Comparison of ENCODE assay signal across 22 cellular contexts in genomic region chr10:11379771-11380170, GRCh38.
"Had no signal": no experiment of that assay in that cellular context is flagged by ENCODE, and none has a peak within 500 bp of the region (broad histone marks: within the 10 kb centered on the region; RNA-seq: fewer than 3 reads in every experiment).

No MANE protein-coding gene starts in this region.

- H3K36me3 ChIP-seq: adrenal gland, esophagus squamous epithelium, lower lobe of right lung, neural progenitor cell, pancreas, transverse colon, vagina had no signal

- ATAC-seq: activated T-cell treated with anti-CD3 and anti-CD28 coated beads, Interleukin-2, amount 50 U/mL, for 4 hours; lower lobe of right lung; pancreas had no signal

- H3K27me3 ChIP-seq: adrenal gland, esophagus squamous epithelium, neural progenitor cell, pancreas, transverse colon, vagina had no signal

- H3K4me3 ChIP-seq: adrenal gland, esophagus squamous epithelium, lower lobe of right lung, neural progenitor cell, pancreas, transverse colon, vagina had no signal

- H3K4me1 ChIP-seq: adrenal gland, esophagus squamous epithelium, lower lobe of right lung, neural progenitor cell, pancreas, transverse colon, vagina had no signal

- DNase-seq: activated CD4-positive, alpha-beta memory T cell treated with anti-CD3 and anti-CD28 coated beads, Interleukin-2, amount 10 ng/mL, durations not matched to agents 7 days and 5 days; activated CD4-positive, alpha-beta T cell treated with anti-CD3 and anti-CD28 coated beads for 4 hours; activated effector memory CD4-positive, alpha-beta T cell treated with anti-CD3 and anti-CD28 coated beads, Interleukin-2, amount 50 U/mL, for 16 hours; activated T-cell treated with anti-CD3 and anti-CD28 coated beads, Interleukin-2, amount 50 U/mL, for 4 hours; adrenal gland; central memory CD4-positive, alpha-beta T cell; cortex of kidney; effector CD8-positive, alpha-beta T cell; esophagus squamous epithelium; glutamatergic neuron; lower lobe of right lung; midbrain; pancreas; retina; small intestine; stimulated activated CD4-positive, alpha-beta T cell treated with anti-CD3 and anti-CD28 coated beads, Interleukin-4, amount 100 ng/mL, for 4 hours; stimulated activated CD8-positive, alpha-beta memory T cell treated with anti-CD3 and anti-CD28 coated beads, Interleukin-4, amount 100 ng/mL, for 48 hours; stimulated activated naive CD4-positive, alpha-beta T cell treated with Interleukin-2 at 50 U/mL for 16 hours; T-helper 2 cell; transverse colon had no signal

- H2AFZ ChIP-seq: neural progenitor cell had no signal

- H3K9me3 ChIP-seq: adrenal gland, esophagus squamous epithelium, lower lobe of right lung, pancreas, transverse colon, vagina had no signal

- H3K27ac ChIP-seq: adrenal gland, esophagus squamous epithelium, lower lobe of right lung, neural progenitor cell, pancreas, transverse colon, vagina had no signal

- H3K4me2 ChIP-seq: neural progenitor cell had no signal
